In the genomic region with DNA sequence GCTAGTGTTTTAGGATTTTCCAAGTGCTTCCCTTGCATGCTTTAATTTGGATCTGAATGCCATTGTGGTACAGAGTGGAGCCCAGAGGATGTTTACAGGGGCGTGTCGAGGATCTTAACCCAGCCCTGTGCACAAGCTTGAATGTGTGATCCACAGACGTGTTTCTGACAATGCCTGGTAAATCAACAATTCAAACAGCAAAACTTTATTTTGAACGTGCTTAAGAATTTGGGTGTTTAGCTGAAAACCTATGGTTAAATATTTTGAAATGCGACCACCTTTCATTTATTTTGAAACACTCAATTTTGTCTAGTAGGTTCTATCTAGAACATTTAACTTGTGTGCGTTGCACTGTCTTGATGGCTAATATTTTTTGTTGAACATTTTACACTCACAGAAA, we compare ENCODE assay signal across 1 cellular context.
TF ChIP-seq lines count a peak whose summit lies in the region.

No MANE protein-coding gene starts in this region.

TF ChIP-seq in K562, 482 proteins besides CTCF, POLR2A, EP300 and RAD21:
- no peak for TF ChIP-seq MCM5 (IDR thresholded peaks at IDR 0.05; ENCODE audit: low read depth)
- TF ChIP-seq, protein P1, sequence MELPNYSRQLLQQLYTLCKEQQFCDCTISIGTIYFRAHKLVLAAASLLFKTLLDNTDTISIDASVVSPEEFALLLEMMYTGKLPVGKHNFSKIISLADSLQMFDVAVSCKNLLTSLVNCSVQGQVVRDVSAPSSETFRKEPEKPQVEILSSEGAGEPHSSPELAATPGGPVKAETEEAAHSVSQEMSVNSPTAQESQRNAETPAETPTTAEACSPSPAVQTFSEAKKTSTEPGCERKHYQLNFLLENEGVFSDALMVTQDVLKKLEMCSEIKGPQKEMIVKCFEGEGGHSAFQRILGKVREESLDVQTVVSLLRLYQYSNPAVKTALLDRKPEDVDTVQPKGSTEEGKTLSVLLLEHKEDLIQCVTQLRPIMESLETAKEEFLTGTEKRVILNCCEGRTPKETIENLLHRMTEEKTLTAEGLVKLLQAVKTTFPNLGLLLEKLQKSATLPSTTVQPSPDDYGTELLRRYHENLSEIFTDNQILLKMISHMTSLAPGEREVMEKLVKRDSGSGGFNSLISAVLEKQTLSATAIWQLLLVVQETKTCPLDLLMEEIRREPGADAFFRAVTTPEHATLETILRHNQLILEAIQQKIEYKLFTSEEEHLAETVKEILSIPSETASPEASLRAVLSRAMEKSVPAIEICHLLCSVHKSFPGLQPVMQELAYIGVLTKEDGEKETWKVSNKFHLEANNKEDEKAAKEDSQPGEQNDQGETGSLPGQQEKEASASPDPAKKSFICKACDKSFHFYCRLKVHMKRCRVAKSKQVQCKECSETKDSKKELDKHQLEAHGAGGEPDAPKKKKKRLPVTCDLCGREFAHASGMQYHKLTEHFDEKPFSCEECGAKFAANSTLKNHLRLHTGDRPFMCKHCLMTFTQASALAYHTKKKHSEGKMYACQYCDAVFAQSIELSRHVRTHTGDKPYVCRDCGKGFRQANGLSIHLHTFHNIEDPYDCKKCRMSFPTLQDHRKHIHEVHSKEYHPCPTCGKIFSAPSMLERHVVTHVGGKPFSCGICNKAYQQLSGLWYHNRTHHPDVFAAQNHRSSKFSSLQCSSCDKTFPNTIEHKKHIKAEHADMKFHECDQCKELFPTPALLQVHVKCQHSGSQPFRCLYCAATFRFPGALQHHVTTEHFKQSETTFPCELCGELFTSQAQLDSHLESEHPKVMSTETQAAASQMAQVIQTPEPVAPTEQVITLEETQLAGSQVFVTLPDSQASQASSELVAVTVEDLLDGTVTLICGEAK (IDR thresholded peaks at IDR 0.05): peak; percentile 65; the same call in 1 of the 2 replicates
- TF ChIP-seq, protein P1 (CRISPR knock-in tag; IDR thresholded peaks at IDR 0.05): no peak
- TF ChIP-seq, protein P2, sequence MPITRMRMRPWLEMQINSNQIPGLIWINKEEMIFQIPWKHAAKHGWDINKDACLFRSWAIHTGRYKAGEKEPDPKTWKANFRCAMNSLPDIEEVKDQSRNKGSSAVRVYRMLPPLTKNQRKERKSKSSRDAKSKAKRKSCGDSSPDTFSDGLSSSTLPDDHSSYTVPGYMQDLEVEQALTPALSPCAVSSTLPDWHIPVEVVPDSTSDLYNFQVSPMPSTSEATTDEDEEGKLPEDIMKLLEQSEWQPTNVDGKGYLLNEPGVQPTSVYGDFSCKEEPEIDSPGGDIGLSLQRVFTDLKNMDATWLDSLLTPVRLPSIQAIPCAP (CRISPR knock-in tag; IDR thresholded peaks at IDR 0.05; ENCODE audit: borderline replicate concordance): no peak
- TF ChIP-seq, protein P3, sequence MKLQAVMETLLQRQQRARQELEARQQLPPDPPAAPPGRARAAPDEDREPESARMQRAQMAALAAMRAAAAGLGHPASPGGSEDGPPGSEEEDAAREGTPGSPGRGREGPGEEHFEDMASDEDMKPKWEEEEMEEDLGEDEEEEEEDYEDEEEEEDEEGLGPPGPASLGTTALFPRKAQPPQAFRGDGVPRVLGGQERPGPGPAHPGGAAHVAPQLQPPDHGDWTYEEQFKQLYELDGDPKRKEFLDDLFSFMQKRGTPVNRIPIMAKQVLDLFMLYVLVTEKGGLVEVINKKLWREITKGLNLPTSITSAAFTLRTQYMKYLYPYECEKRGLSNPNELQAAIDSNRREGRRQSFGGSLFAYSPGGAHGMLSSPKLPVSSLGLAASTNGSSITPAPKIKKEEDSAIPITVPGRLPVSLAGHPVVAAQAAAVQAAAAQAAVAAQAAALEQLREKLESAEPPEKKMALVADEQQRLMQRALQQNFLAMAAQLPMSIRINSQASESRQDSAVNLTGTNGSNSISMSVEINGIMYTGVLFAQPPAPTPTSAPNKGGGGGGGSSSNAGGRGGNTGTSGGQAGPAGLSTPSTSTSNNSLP (IDR thresholded peaks at IDR 0.05; ENCODE audit: borderline replicate concordance, low read depth, low read length): no peak
